16 cellular contexts compared by ENCODE assay signal in genomic region chr4:143391261-143391660, GRCh38. TPM values are rescaled to one million over a fixed set of nuclear protein-coding genes. Genes with fewer than 3 reads are reported as not detected.
A peak's percentile ranks its signal among the peaks of the same experiment; 100 is the strongest.
DNase-seq lines count a peak whose midpoint lies in the region; ATAC-seq and TF ChIP-seq lines count a peak whose summit lies in the region.
"Had no signal": no experiment of that assay in that cellular context is flagged by ENCODE, and none has a peak within 500 bp of the region (broad histone marks: within the 10 kb centered on the region; RNA-seq: fewer than 3 reads in every experiment).

No MANE protein-coding gene starts in this region.

- H3K36me3 Mint-ChIP-seq in WTC11: peaks cover 4% of the 10 kb centered on the region
- H3K36me3 Mint-ChIP-seq: activated naive CD8-positive, alpha-beta T cell treated with anti-CD3 and anti-CD28 coated beads for 36 hours; stimulated activated memory B cell treated with anti-CD40 and anti-IgM and Interleukin-4, amounts not matched to agents 10 μg/mL and 1 μg/mL and 100 μg/mL, for 72 hours had no signal

- intact Hi-C loops in heart right ventricle (cut with DNase I): loop anchor here in 2 of 10 donors (5.0 to 10.0 kb wide), 2 partner anchors 34 to 46 kb away; no protein-coding TSS in a partner anchor

- no peaks in the 10 kb centered on the region for H3K36me3 ChIP-seq in heart right ventricle
- no peaks in the 10 kb centered on the region for H3K36me3 ChIP-seq in right atrium auricular region
- no peaks in the 10 kb centered on the region for H3K36me3 ChIP-seq in mesodermal cell (ENCODE audit: control insufficient read depth, insufficient read depth, low read length)
- no peaks in the 10 kb centered on the region for H3K36me3 ChIP-seq in tibial nerve
- H3K36me3 ChIP-seq: prostate gland had no signal

- no peak for TF ChIP-seq CTCF in heart right ventricle (IDR thresholded peaks at IDR 0.05)
- TF ChIP-seq CTCF in right atrium auricular region (IDR thresholded peaks at IDR 0.05): no peak
- TF ChIP-seq CTCF in WTC11 (IDR thresholded peaks at IDR 0.05): no peak
- no peak for TF ChIP-seq CTCF in tibial nerve (IDR thresholded peaks at IDR 0.05)

- H3K9me3 Mint-ChIP-seq in WTC11: no peaks in the 10 kb centered on the region
- H3K9me3 Mint-ChIP-seq: activated naive CD8-positive, alpha-beta T cell treated with anti-CD3 and anti-CD28 coated beads for 36 hours; activated T-cell treated with anti-CD3 and anti-CD28 coated beads, Interleukin-2, amount 50 U/mL, for 24 hours; stimulated activated memory B cell treated with anti-CD40 and anti-IgM and Interleukin-4, amounts not matched to agents 10 μg/mL and 1 μg/mL and 100 μg/mL, for 72 hours had no signal

- ATAC-seq in heart right ventricle (no peak), WTC11 (peak; percentile 47; the same call in 1 of the 2 replicates), HG02973 (IDR thresholded peaks at IDR 0.05; ENCODE audit: unreplicated experiment) (no peak)
- ATAC-seq: HCT116; stimulated activated memory B cell treated with anti-CD40 and anti-IgM and Interleukin-4, amounts not matched to agents 10 μg/mL and 1 μg/mL and 100 μg/mL, for 72 hours had no signal

- POLR2A ChIA-PET in WTC11 (lab: Charles Lee): interaction anchor here (0.7 to 1.2 kb wide), 2 partner anchors 84 to 122 kb away, joined by 3 to 17 read pairs; partner anchors contain the start of gene SMARCA5

- no peak for DNase-seq in heart right ventricle
- no peak for DNase-seq in right atrium auricular region (ENCODE audit: low spot score)
- DNase-seq in WTC11 (ENCODE audit: low spot score): no peak
- no peak for DNase-seq in tibial nerve (ENCODE audit: low spot score in 2 of 2)
- DNase-seq in NCI-H510A treated with DMSO at 0.1 percent for 48 hours (lab: John Stamatoyannopoulos, UW): no peak
- no peak for DNase-seq in GDM1 (lab: John Stamatoyannopoulos, UW)
- DNase-seq: activated naive CD8-positive, alpha-beta T cell treated with anti-CD3 and anti-CD28 coated beads for 36 hours; activated T-cell treated with anti-CD3 and anti-CD28 coated beads, Interleukin-2, amount 50 U/mL, for 24 hours; DND-41; effector CD8-positive, alpha-beta T cell; NCI-H774 had no signal

- H3K27me3 ChIP-seq in heart right ventricle (no peaks in the 10 kb centered on the region), right atrium auricular region (no peaks in the 10 kb centered on the region), tibial nerve (no peaks in the 10 kb centered on the region)

- H3K27me3 Mint-ChIP-seq in WTC11 (ENCODE audit: low read depth): no peaks in the 10 kb centered on the region

- no peak overlapping the region for H3K4me3 Mint-ChIP-seq in WTC11
- H3K4me3 Mint-ChIP-seq: activated naive CD8-positive, alpha-beta T cell treated with anti-CD3 and anti-CD28 coated beads for 36 hours; activated T-cell treated with anti-CD3 and anti-CD28 coated beads, Interleukin-2, amount 50 U/mL, for 24 hours; stimulated activated memory B cell treated with anti-CD40 and anti-IgM and Interleukin-4, amounts not matched to agents 10 μg/mL and 1 μg/mL and 100 μg/mL, for 72 hours had no signal

- H3K4me1 ChIP-seq in heart right ventricle (peaks cover 11 to 98% (median 76%) of the 10 kb centered on the region in 9 donors), right atrium auricular region (peaks cover 0 to 95% of the 10 kb centered on the region in 2 donors), mesodermal cell (ENCODE audit: control insufficient read depth, insufficient read depth, low read length, poor library complexity, severe bottlenecking) (peaks cover 8% of the 10 kb centered on the region), tibial nerve (peaks cover 0 to 98% (median 59%) of the 10 kb centered on the region in 4 donors)
- H3K4me1 ChIP-seq: prostate gland had no signal

- H3K9me3 ChIP-seq in heart right ventricle (no peaks in the 10 kb centered on the region), right atrium auricular region (no peaks in the 10 kb centered on the region), mesodermal cell (ENCODE audit: control insufficient read depth, low read length) (no peaks in the 10 kb centered on the region), tibial nerve (no peaks in the 10 kb centered on the region)
- H3K9me3 ChIP-seq: prostate gland had no signal

- no peak for TF ChIP-seq EP300 in tibial nerve (IDR thresholded peaks at IDR 0.05)

- H3K27ac ChIP-seq in heart right ventricle: peak overlapping the region in 7 of 10 donors; percentile 7 to 67 (median 57)
- H3K27ac ChIP-seq in right atrium auricular region: peak overlapping the region in 1 of 2 donors; percentile 57
- H3K27ac ChIP-seq in mesodermal cell (ENCODE audit: low read depth, low read length, severe bottlenecking): peak overlapping the region; percentile 3
- peak overlapping the region; percentile 5 to 91 (median 58) for H3K27ac ChIP-seq in tibial nerve
- H3K27ac ChIP-seq: prostate gland had no signal

- H3K4me3 ChIP-seq in heart right ventricle (no peak overlapping the region), right atrium auricular region (no peak overlapping the region), mesodermal cell (ENCODE audit: extremely low read depth, insufficient read depth, low read length, poor library complexity, severe bottlenecking) (no peak overlapping the region), tibial nerve (no peak overlapping the region)
- H3K4me3 ChIP-seq: prostate gland had no signal

- 82 to 88% methylated on average over 3 of the region's 3 CpGs for WGBS in heart right ventricle, 2 donors
- WGBS in mesodermal cell (ENCODE audit: insufficient coverage in 2 of 2), 2 experiments: 50 to 97% methylated on average over 2 to 3 of the region's 3 CpGs
- WGBS in tibial nerve, 2 donors: 84 to 85% methylated on average over 3 of the region's 3 CpGs

- no peak overlapping the region; the same call in 1 of the 2 replicates for H3K27ac Mint-ChIP-seq in WTC11
- H3K27ac Mint-ChIP-seq: activated naive CD8-positive, alpha-beta T cell treated with anti-CD3 and anti-CD28 coated beads for 36 hours; activated T-cell treated with anti-CD3 and anti-CD28 coated beads, Interleukin-2, amount 50 U/mL, for 24 hours; stimulated activated memory B cell treated with anti-CD40 and anti-IgM and Interleukin-4, amounts not matched to agents 10 μg/mL and 1 μg/mL and 100 μg/mL, for 72 hours had no signal

- CTCF ChIA-PET in WTC11 (lab: Charles Lee): interaction anchor here (1.0 kb wide), 1 partner anchor 8 kb away, joined by 3 read pairs; no protein-coding TSS in a partner anchor

- no peak for TF ChIP-seq POLR2A in tibial nerve (IDR thresholded peaks at IDR 0.05)

- H3K4me1 Mint-ChIP-seq in WTC11: peaks cover 53% of the 10 kb centered on the region
- H3K4me1 Mint-ChIP-seq: activated naive CD8-positive, alpha-beta T cell treated with anti-CD3 and anti-CD28 coated beads for 36 hours; stimulated activated memory B cell treated with anti-CD40 and anti-IgM and Interleukin-4, amounts not matched to agents 10 μg/mL and 1 μg/mL and 100 μg/mL, for 72 hours had no signal

TF ChIP-seq in WTC11, 78 proteins besides CTCF, POLR2A, EP300 and RAD21 (continues in another document):
- TF ChIP-seq ZNF281 (CRISPR knock-in tag; IDR thresholded peaks at IDR 0.05) (no peak), NFE2L1 (CRISPR knock-in tag; IDR thresholded peaks at IDR 0.05) (no peak), PRRX2 (CRISPR knock-in tag; IDR thresholded peaks at IDR 0.05) (no peak), SP1 (CRISPR knock-in tag; conservative IDR thresholded peaks at IDR 0.05) (no peak), SMAD4 (CRISPR knock-in tag; IDR thresholded peaks at IDR 0.05) (no peak), ATF1 (CRISPR knock-in tag; IDR thresholded peaks at IDR 0.05) (no peak), ZMAT4 (CRISPR knock-in tag; IDR thresholded peaks at IDR 0.05) (no peak), E2F1 (CRISPR knock-in tag; IDR thresholded peaks at IDR 0.05) (no peak), HMGA2 (CRISPR knock-in tag; IDR thresholded peaks at IDR 0.05) (no peak), ZNF232 (CRISPR knock-in tag; IDR thresholded peaks at IDR 0.05) (no peak)

RNA-seq across cellular contexts. Expression of gene GAB1, which starts 54.6 kb away (rescaled TPM):
- total RNA-seq in heart right ventricle: 100 to 1,000 TPM in 5 of 10 donors, 10 to 100 TPM in 5; 28.9 to 130 (median 102) TPM
- polyA plus RNA-seq in heart right ventricle: 10 to 100 TPM in 1 of 2 donors, 1 to 10 TPM in 1; 7.8 to 22.4 TPM
- total RNA-seq in right atrium auricular region: 10 to 100 TPM; 65.4 to 81.7 TPM
- total RNA-seq in WTC11 (2021): 17.4 to 19.7 TPM (median 18.7 TPM) in 3 replicates
- polyA plus RNA-seq in mesodermal cell (2013, experiment 1 of 2): 31.7 TPM
- 27.5 TPM for polyA plus RNA-seq in mesodermal cell (2013, experiment 2 of 2)
- total RNA-seq in tibial nerve: 100 to 1,000 TPM in 1 of 4 donors, 10 to 100 TPM in 3; 50.7 to 123 (median 81.4) TPM
